Comparison of ENCODE assay signal across 16 cellular contexts in the genomic region with DNA sequence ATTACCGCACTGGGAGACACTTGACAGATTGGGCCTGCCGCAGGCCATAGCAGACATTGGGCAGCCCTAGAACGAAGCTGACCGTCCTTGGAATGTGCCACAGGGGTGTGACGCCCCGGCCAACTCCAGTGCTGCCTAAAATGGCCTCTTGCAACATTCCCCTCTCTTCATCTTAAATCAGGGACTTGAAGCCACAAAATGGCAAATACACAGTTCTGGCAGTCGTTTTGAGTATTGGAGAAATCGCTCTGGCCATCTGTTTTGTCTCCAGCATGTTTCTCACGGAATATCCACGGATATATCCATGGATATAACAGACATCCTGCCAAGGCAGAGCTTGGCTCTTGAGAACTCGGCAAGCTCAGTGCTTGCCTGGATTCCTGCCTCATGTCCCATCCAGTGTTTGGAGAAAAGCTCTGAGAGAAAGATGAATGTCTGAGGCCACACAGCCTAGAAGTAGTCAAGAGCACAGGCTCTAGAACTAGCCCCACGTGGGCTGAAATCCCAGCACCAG.
DNase-seq lines count a peak whose midpoint lies in the region; ATAC-seq and TF ChIP-seq lines count a peak whose summit lies in the region.
"Had no signal": no experiment of that assay in that cellular context is flagged by ENCODE, and none has a peak within 500 bp of the region (broad histone marks: within the 10 kb centered on the region; RNA-seq: fewer than 3 reads in every experiment).

No MANE protein-coding gene starts in this region.

- TF ChIP-seq EP300 in upper lobe of left lung (IDR thresholded peaks at IDR 0.05), result no peak

- H3K4me1 ChIP-seq in OCI-LY7 (ENCODE audit: insufficient read depth, low read length, poor library complexity, severe bottlenecking) (peaks cover 32% of the 10 kb centered on the region), mesenchymal stem cell (ENCODE audit: control insufficient read depth, insufficient read depth, low read depth, low read length) (peaks cover 5% of the 10 kb centered on the region), upper lobe of left lung (peaks cover 0 to 16% (median 3%) of the 10 kb centered on the region in 4 donors)

- no peak overlapping the region for H3K4me3 ChIP-seq in OCI-LY7 (ENCODE audit: low read depth, low read length, poor library complexity, severe bottlenecking)
- H3K4me3 ChIP-seq in fibroblast of mammary gland (ENCODE audit: control insufficient read depth, low read depth, low read length), result no peak overlapping the region
- no peak overlapping the region for H3K4me3 ChIP-seq in mesenchymal stem cell (ENCODE audit: insufficient read depth in 1 of 2, low read depth in 1 of 2, low read length in 2 of 2)
- H3K4me3 ChIP-seq in upper lobe of left lung, result no peak overlapping the region

- no TSS peak for BruUV-seq in OCI-LY7 (replicated peaks; lab: Mats Ljungman, UMichigan)

- ATAC-seq in upper lobe of left lung (ENCODE audit: low FRiP score in 2 of 2), result peak; percentile 49 to 56
- no peak for ATAC-seq in GM19035 (IDR thresholded peaks at IDR 0.05; ENCODE audit: unreplicated experiment)
- no peak for ATAC-seq in HG03457 (IDR thresholded peaks at IDR 0.05; ENCODE audit: unreplicated experiment)
- ATAC-seq: activated CD4-positive, alpha-beta T cell treated with anti-CD3 and anti-CD28 coated beads for 36 hours had no signal

- H3K14ac ChIP-seq in mesenchymal stem cell (ENCODE audit: low read length in 2 of 2), result no peak overlapping the region

- H2BK120ac ChIP-seq in mesenchymal stem cell (ENCODE audit: low read depth, low read length), result no peak overlapping the region

- no peak for TF ChIP-seq POLR2A in upper lobe of left lung (IDR thresholded peaks at IDR 0.05)

- DNase-seq in OCI-LY7 (ENCODE audit: low spot score), result no peak
- DNase-seq in fibroblast of mammary gland (ENCODE audit: low read depth), result peak; percentile 57
- DNase-seq in mesenchymal stem cell, result peak; percentile 90
- no peak for DNase-seq in upper lobe of left lung
- no peak for DNase-seq in D341Med (ENCODE audit: low spot score)
- DNase-seq: activated CD4-positive, alpha-beta T cell treated with anti-CD3 and anti-CD28 coated beads for 36 hours; amniotic stem cell; CD4-positive, CD25-positive, alpha-beta regulatory T cell; effector CD4-positive, alpha-beta T cell; glutamatergic neuron; mammary epithelial cell; NCI-H1048; NCI-H226 had no signal

- peaks cover 9% of the 10 kb centered on the region; the same call in 1 of the 2 replicates for H3K36me3 ChIP-seq in OCI-LY7 (ENCODE audit: insufficient read depth, low read length)
- H3K36me3 ChIP-seq in mesenchymal stem cell (ENCODE audit: control insufficient read depth in 1 of 2, insufficient read depth in 2 of 2, low read depth in 1 of 2, low read length in 2 of 2), result no peaks in the 10 kb centered on the region
- H3K36me3 ChIP-seq in upper lobe of left lung, result no peaks in the 10 kb centered on the region

- peaks cover 0 to 5% of the 10 kb centered on the region in 2 experiments for H3K27me3 ChIP-seq in mesenchymal stem cell (ENCODE audit: control insufficient read depth in 1 of 2, insufficient read depth in 1 of 2, low read length in 2 of 2)
- H3K27me3 ChIP-seq in upper lobe of left lung, result no peaks in the 10 kb centered on the region

- H4K91ac ChIP-seq in mesenchymal stem cell (ENCODE audit: low read length), result peak overlapping the region; percentile 35

- H3K9me2 ChIP-seq in OCI-LY7 (ENCODE audit: insufficient read depth, low read length), result no peaks in the 10 kb centered on the region

- H3K4me2 ChIP-seq in OCI-LY7 (ENCODE audit: low read length) (0 out of 2 replicates have a peak overlapping the region, but pooled peaks have one; percentile 5), mesenchymal stem cell (ENCODE audit: low read length, poor library complexity, severe bottlenecking) (no peak overlapping the region)

- H3K27ac ChIP-seq in OCI-LY7 (ENCODE audit: low read depth, low read length, poor library complexity, severe bottlenecking), result no peak overlapping the region
- no peak overlapping the region for H3K27ac ChIP-seq in mesenchymal stem cell (ENCODE audit: low read length, poor library complexity, severe bottlenecking)
- peak overlapping the region in 3 of 4 donors; percentile 27 to 49 (median 47) for H3K27ac ChIP-seq in upper lobe of left lung
- H3K27ac ChIP-seq: parathyroid adenoma had no signal

- H2BK5ac ChIP-seq in mesenchymal stem cell (ENCODE audit: low read depth, low read length, poor library complexity, severe bottlenecking), result no peak overlapping the region

- H2AK5ac ChIP-seq in mesenchymal stem cell (ENCODE audit: low read length, severe bottlenecking), result no peak overlapping the region

- no peak overlapping the region for H2BK12ac ChIP-seq in mesenchymal stem cell (ENCODE audit: low read length in 2 of 2)

- no peak overlapping the region for H4K8ac ChIP-seq in mesenchymal stem cell (ENCODE audit: low read length)

- CTCF ChIA-PET in OCI-LY7 (lab: Charles Lee; ENCODE audit: unreplicated experiment), result no interaction called here

- H3K79me1 ChIP-seq in mesenchymal stem cell (replicated peaks; ENCODE audit: low read length, poor library complexity, severe bottlenecking), result no peaks in the 10 kb centered on the region

- no peak overlapping the region for H3K23ac ChIP-seq in mesenchymal stem cell (ENCODE audit: low read length in 2 of 2)

- WGBS in mesenchymal stem cell, result 73% methylated on average over 12 of the region's 12 CpGs
- WGBS in upper lobe of left lung, 2 donors, result 65 to 76% methylated on average over 12 of the region's 12 CpGs

- peak overlapping the region; percentile 19 for H3K9ac ChIP-seq in mesenchymal stem cell (ENCODE audit: low read length)
- H3K9ac ChIP-seq: parathyroid adenoma had no signal

- no peak overlapping the region for H2BK15ac ChIP-seq in mesenchymal stem cell (ENCODE audit: low read depth, poor library complexity, severe bottlenecking)

- H3K18ac ChIP-seq in mesenchymal stem cell (ENCODE audit: low read depth in 1 of 2, low read length in 2 of 2), result peak overlapping the region in 1 of 2 experiments; percentile 38

- H3K4ac ChIP-seq in mesenchymal stem cell (ENCODE audit: low read depth in 1 of 2, low read length in 2 of 2), result no peak overlapping the region

- TF ChIP-seq CTCF in OCI-LY7 (conservative IDR thresholded peaks at IDR 0.05; ENCODE audit: low read length) (no peak), fibroblast of mammary gland (conservative IDR thresholded peaks at IDR 0.05; ENCODE audit: control insufficient read depth, insufficient read depth, low read depth, low read length) (no peak), upper lobe of left lung (IDR thresholded peaks at IDR 0.05) (no peak)

- no peaks in the 10 kb centered on the region for H3K79me2 ChIP-seq in OCI-LY7 (ENCODE audit: insufficient read depth, low read depth, low read length)
- H3K79me2 ChIP-seq: parathyroid adenoma had no signal

- no peaks in the 10 kb centered on the region for H4K20me1 ChIP-seq in OCI-LY7 (ENCODE audit: insufficient read depth, low read length)

- POLR2A ChIA-PET in OCI-LY7 (lab: Charles Lee), result interaction anchor here (1.2 to 1.3 kb wide), 2 partner anchors 12 to 14 kb away, joined by 3 read pairs; no protein-coding TSS in a partner anchor

- H3K9me3 ChIP-seq in OCI-LY7 (ENCODE audit: low read length), result no peaks in the 10 kb centered on the region
- H3K9me3 ChIP-seq in mesenchymal stem cell (ENCODE audit: control insufficient read depth, low read length), result no peaks in the 10 kb centered on the region
- H3K9me3 ChIP-seq in upper lobe of left lung, result no peaks in the 10 kb centered on the region

- H2AFZ ChIP-seq in OCI-LY7 (ENCODE audit: low read length), result no peak overlapping the region
- no peak overlapping the region for H2AFZ ChIP-seq in mesenchymal stem cell (ENCODE audit: low read depth, low read length)
- H2AFZ ChIP-seq: parathyroid adenoma had no signal

- intact Hi-C loops in OCI-LY7 (cut with micrococcal nuclease; ENCODE audit: unreplicated experiment), result no loop called here

Comparison
In these comparisons a context has a peak if more than half of its experiments do, and no peak if none do; other contexts are left out.
1. DNase-seq: peak in fibroblast of mammary gland (single experiment) and mesenchymal stem cell (single experiment); none in OCI-LY7 (single experiment), upper lobe of left lung (0 of 2) and D341Med (single experiment).
2. H3K27ac ChIP-seq: peak in upper lobe of left lung (3 of 4); none in OCI-LY7 (single experiment) and mesenchymal stem cell (single experiment).
3. ATAC-seq: peak in upper lobe of left lung (2 of 2); none in GM19035 (single experiment) and HG03457 (single experiment).